Comparison of ENCODE assay signal across 10 cellular contexts in genomic region chr6:111730835-111731234, GRCh38.
DNase-seq lines count a peak whose midpoint lies in the region; ATAC-seq and TF ChIP-seq lines count a peak whose summit lies in the region.
"Had no signal": no experiment of that assay in that cellular context is flagged by ENCODE, and none has a peak within 500 bp of the region (broad histone marks: within the 10 kb centered on the region; RNA-seq: fewer than 3 reads in every experiment).

No MANE protein-coding gene starts in this region.

- no peak overlapping the region for H3K9ac ChIP-seq in SK-N-SH

- no peak for DNase-seq in activated CD8-positive, alpha-beta T cell treated with anti-CD3 and anti-CD28 coated beads for 36 hours
- DNase-seq in activated CD8-positive, alpha-beta T cell treated with anti-CD3 and anti-CD28 coated beads, Interleukin-2, amount 10 ng/mL, durations not matched to agents 7 days and 5 days, result no peak
- DNase-seq in central memory CD8-positive, alpha-beta T cell (ENCODE audit: low spot score in 2 of 2), result no peak
- no peak for DNase-seq in memory B cell (ENCODE audit: low spot score in 2 of 2)
- DNase-seq in testis, result peak; percentile 51
- no peak for DNase-seq in cerebellar cortex (ENCODE audit: low spot score)
- no peak for DNase-seq in hepatocyte (ENCODE audit: low spot score)
- no peak for DNase-seq in SK-N-SH
- DNase-seq: GOT3, MM.1S had no signal

- H3K4me2 ChIP-seq in hepatocyte, result no peak overlapping the region
- H3K4me2 ChIP-seq in SK-N-SH, result no peak overlapping the region

- TF ChIP-seq CTCF in activated CD8-positive, alpha-beta T cell treated with anti-CD3 and anti-CD28 coated beads for 36 hours (IDR thresholded peaks at IDR 0.05), result no peak
- TF ChIP-seq CTCF in testis (IDR thresholded peaks at IDR 0.05) (no peak), hepatocyte (IDR thresholded peaks at IDR 0.05; ENCODE audit: poor library complexity) (no peak), SK-N-SH (IDR thresholded peaks at IDR 0.05) (no peak)

- no peak overlapping the region for H3K4me3 Mint-ChIP-seq in activated CD8-positive, alpha-beta T cell treated with anti-CD3 and anti-CD28 coated beads for 36 hours
- H3K4me3 Mint-ChIP-seq in activated CD8-positive, alpha-beta T cell treated with anti-CD3 and anti-CD28 coated beads, Interleukin-2, amount 10 ng/mL, durations not matched to agents 7 days and 5 days, result no peak overlapping the region
- H3K4me3 Mint-ChIP-seq in central memory CD8-positive, alpha-beta T cell, result peak overlapping the region; percentile 29
- H3K4me3 Mint-ChIP-seq in memory B cell, result no peak overlapping the region

- CTCF ChIA-PET in activated CD8-positive, alpha-beta T cell treated with anti-CD3 and anti-CD28 coated beads for 36 hours (lab: Charles Lee), result interaction anchor here (1.8 kb wide), 1 partner anchor 9 kb away, joined by 4 read pairs; no protein-coding TSS in a partner anchor
- CTCF ChIA-PET in activated CD8-positive, alpha-beta T cell treated with anti-CD3 and anti-CD28 coated beads, Interleukin-2, amount 10 ng/mL, durations not matched to agents 7 days and 5 days (lab: Charles Lee), result no interaction called here
- CTCF ChIA-PET in SK-N-SH (lab: Yijun Ruan, JAX), result no interaction called here

- H3K79me2 ChIP-seq in hepatocyte (no peaks in the 10 kb centered on the region), SK-N-SH (ENCODE audit: insufficient read depth) (no peaks in the 10 kb centered on the region)

- H3K4me1 ChIP-seq in testis (peaks cover 17% of the 10 kb centered on the region), hepatocyte (ENCODE audit: insufficient read depth) (no peaks in the 10 kb centered on the region), SK-N-SH (ENCODE audit: control insufficient read depth in 1 of 2, insufficient read depth in 2 of 2, low read depth in 1 of 2, low read length in 1 of 2) (no peaks in the 10 kb centered on the region; a peak in 1 of 4 replicates)

- WGBS in testis, 2 donors, result 28 to 56% methylated on average over 11 of the region's 11 CpGs
- WGBS in hepatocyte (ENCODE audit: low lambda C conversion rate, missing lambda C conversion rate), result 91% methylated on average over 11 of the region's 11 CpGs
- WGBS in SK-N-SH (ENCODE audit: low lambda C conversion rate), result 90% methylated on average over 11 of the region's 11 CpGs

- H3K9me2 ChIP-seq in hepatocyte (replicated peaks; ENCODE audit: insufficient read depth), result no peaks in the 10 kb centered on the region
- H3K9me2 ChIP-seq in SK-N-SH, result no peaks in the 10 kb centered on the region

- peak overlapping the region in 1 of 2 donors; percentile 11 for H3K27ac ChIP-seq in testis
- H3K27ac ChIP-seq in hepatocyte, result no peak overlapping the region
- H3K27ac ChIP-seq in SK-N-SH (ENCODE audit: low read depth in 2 of 2, low read length in 1 of 2), result no peak overlapping the region

- peak overlapping the region; percentile 74 for H3K27ac Mint-ChIP-seq in activated CD8-positive, alpha-beta T cell treated with anti-CD3 and anti-CD28 coated beads for 36 hours
- no peak overlapping the region for H3K27ac Mint-ChIP-seq in activated CD8-positive, alpha-beta T cell treated with anti-CD3 and anti-CD28 coated beads, Interleukin-2, amount 10 ng/mL, durations not matched to agents 7 days and 5 days
- H3K27ac Mint-ChIP-seq in central memory CD8-positive, alpha-beta T cell (ENCODE audit: low read depth), result peak overlapping the region; percentile 77
- peak overlapping the region; percentile 4 for H3K27ac Mint-ChIP-seq in memory B cell

- ATAC-seq in activated CD8-positive, alpha-beta T cell treated with anti-CD3 and anti-CD28 coated beads for 36 hours, result no peak
- no peak for ATAC-seq in activated CD8-positive, alpha-beta T cell treated with anti-CD3 and anti-CD28 coated beads, Interleukin-2, amount 10 ng/mL, durations not matched to agents 7 days and 5 days
- ATAC-seq in central memory CD8-positive, alpha-beta T cell (replicated peaks; ENCODE audit: extremely low read depth, poor library complexity, severe bottlenecking), result no peak
- ATAC-seq in memory B cell (ENCODE audit: low read depth), result no peak

- no peak for TF ChIP-seq EP300 in SK-N-SH (IDR thresholded peaks at IDR 0.05; ENCODE audit: borderline replicate concordance in 1 of 2, low read depth in 1 of 2, low read length in 1 of 2)

- H3K9me3 Mint-ChIP-seq in activated CD8-positive, alpha-beta T cell treated with anti-CD3 and anti-CD28 coated beads for 36 hours, result peaks cover 13% of the 10 kb centered on the region
- peaks cover 7% of the 10 kb centered on the region for H3K9me3 Mint-ChIP-seq in activated CD8-positive, alpha-beta T cell treated with anti-CD3 and anti-CD28 coated beads, Interleukin-2, amount 10 ng/mL, durations not matched to agents 7 days and 5 days (ENCODE audit: insufficient read depth)
- H3K9me3 Mint-ChIP-seq in central memory CD8-positive, alpha-beta T cell, result peaks cover 5% of the 10 kb centered on the region
- H3K9me3 Mint-ChIP-seq in memory B cell, result no peaks in the 10 kb centered on the region

- H3K27me3 Mint-ChIP-seq in activated CD8-positive, alpha-beta T cell treated with anti-CD3 and anti-CD28 coated beads for 36 hours, result no peaks in the 10 kb centered on the region
- no peaks in the 10 kb centered on the region for H3K27me3 Mint-ChIP-seq in activated CD8-positive, alpha-beta T cell treated with anti-CD3 and anti-CD28 coated beads, Interleukin-2, amount 10 ng/mL, durations not matched to agents 7 days and 5 days (ENCODE audit: low read depth)
- H3K27me3 Mint-ChIP-seq in central memory CD8-positive, alpha-beta T cell, result no peaks in the 10 kb centered on the region
- no peaks in the 10 kb centered on the region for H3K27me3 Mint-ChIP-seq in memory B cell

- H3K36me3 ChIP-seq in testis (ENCODE audit: low read depth, missing control alignments) (no peaks in the 10 kb centered on the region), hepatocyte (replicated peaks; ENCODE audit: insufficient read depth, low read depth) (no peaks in the 10 kb centered on the region), SK-N-SH (replicated peaks in 1 of 2; ENCODE audit: control insufficient read depth in 1 of 2, insufficient read depth in 2 of 2, low read length in 1 of 2) (peaks cover 0 to 4% of the 10 kb centered on the region in 2 experiments)

- H3K4me3 ChIP-seq in testis (no peak overlapping the region), hepatocyte (no peak overlapping the region), SK-N-SH (ENCODE audit: low read depth in 2 of 2, low read length in 1 of 2) (no peak overlapping the region)

- TF ChIP-seq RAD21 in SK-N-SH (IDR thresholded peaks at IDR 0.05; ENCODE audit: low read length), result no peak

- no peaks in the 10 kb centered on the region for H3K9me3 ChIP-seq in testis
- no peaks in the 10 kb centered on the region for H3K9me3 ChIP-seq in hepatocyte (ENCODE audit: low read depth)
- no peaks in the 10 kb centered on the region for H3K9me3 ChIP-seq in SK-N-SH

- H3K4me1 Mint-ChIP-seq in activated CD8-positive, alpha-beta T cell treated with anti-CD3 and anti-CD28 coated beads for 36 hours (ENCODE audit: low read depth), result peaks cover 83% of the 10 kb centered on the region
- H3K4me1 Mint-ChIP-seq in activated CD8-positive, alpha-beta T cell treated with anti-CD3 and anti-CD28 coated beads, Interleukin-2, amount 10 ng/mL, durations not matched to agents 7 days and 5 days (ENCODE audit: low read depth), result peaks cover 58% of the 10 kb centered on the region
- peaks cover 87% of the 10 kb centered on the region for H3K4me1 Mint-ChIP-seq in central memory CD8-positive, alpha-beta T cell
- peaks cover 42% of the 10 kb centered on the region for H3K4me1 Mint-ChIP-seq in memory B cell

- H4K20me1 ChIP-seq in hepatocyte (ENCODE audit: insufficient read depth, poor library complexity, severe bottlenecking) (no peaks in the 10 kb centered on the region), SK-N-SH (ENCODE audit: insufficient read depth) (no peaks in the 10 kb centered on the region)

- POLR2A ChIA-PET in activated CD8-positive, alpha-beta T cell treated with anti-CD3 and anti-CD28 coated beads for 36 hours (lab: Charles Lee), result no interaction called here
- POLR2A ChIA-PET in activated CD8-positive, alpha-beta T cell treated with anti-CD3 and anti-CD28 coated beads, Interleukin-2, amount 10 ng/mL, durations not matched to agents 7 days and 5 days (lab: Charles Lee), result interaction anchor here (0.9 kb wide), 1 partner anchor 142 kb away, joined by 3 read pairs; the partner anchor contains the start of gene FYN
- POLR2A ChIA-PET in SK-N-SH (lab: Yijun Ruan, JAX), result no interaction called here

- TF ChIP-seq POLR2A in testis (IDR thresholded peaks at IDR 0.05), result no peak

- peaks cover 93% of the 10 kb centered on the region for H3K36me3 Mint-ChIP-seq in activated CD8-positive, alpha-beta T cell treated with anti-CD3 and anti-CD28 coated beads for 36 hours (ENCODE audit: low read depth)
- H3K36me3 Mint-ChIP-seq in activated CD8-positive, alpha-beta T cell treated with anti-CD3 and anti-CD28 coated beads, Interleukin-2, amount 10 ng/mL, durations not matched to agents 7 days and 5 days (ENCODE audit: low read depth), result peaks cover 68% of the 10 kb centered on the region
- peaks cover 39% of the 10 kb centered on the region for H3K36me3 Mint-ChIP-seq in central memory CD8-positive, alpha-beta T cell (ENCODE audit: insufficient read depth)
- H3K36me3 Mint-ChIP-seq in memory B cell, result peaks cover 3% of the 10 kb centered on the region

- no peaks in the 10 kb centered on the region for H3F3A ChIP-seq in SK-N-SH (replicated peaks; ENCODE audit: insufficient read depth)

- intact Hi-C loops in activated CD8-positive, alpha-beta T cell treated with anti-CD3 and anti-CD28 coated beads for 36 hours (cut with micrococcal nuclease), result no loop called here
- intact Hi-C loops in testis (cut with DNase I; ENCODE audit: low total_unique reads), result no loop called here

- no peaks in the 10 kb centered on the region for H3K27me3 ChIP-seq in testis
- H3K27me3 ChIP-seq in hepatocyte, result no peaks in the 10 kb centered on the region
- H3K27me3 ChIP-seq in SK-N-SH (ENCODE audit: insufficient read depth), result no peaks in the 10 kb centered on the region

- H2AFZ ChIP-seq in hepatocyte (no peak overlapping the region), SK-N-SH (ENCODE audit: low read depth) (no peak overlapping the region)

TF ChIP-seq in SK-N-SH, 30 proteins besides CTCF, POLR2A, EP300 and RAD21:
- no peak for TF ChIP-seq FOXM1 (IDR thresholded peaks at IDR 0.05; ENCODE audit: low read depth)
- no peak for TF ChIP-seq RFX5 (IDR thresholded peaks at IDR 0.05; ENCODE audit: low read length)
- no peak for TF ChIP-seq TAF1 (IDR thresholded peaks at IDR 0.05; ENCODE audit: borderline replicate concordance, low read depth, low read length)
